8 cellular contexts compared by ENCODE assay signal in the genomic region with DNA sequence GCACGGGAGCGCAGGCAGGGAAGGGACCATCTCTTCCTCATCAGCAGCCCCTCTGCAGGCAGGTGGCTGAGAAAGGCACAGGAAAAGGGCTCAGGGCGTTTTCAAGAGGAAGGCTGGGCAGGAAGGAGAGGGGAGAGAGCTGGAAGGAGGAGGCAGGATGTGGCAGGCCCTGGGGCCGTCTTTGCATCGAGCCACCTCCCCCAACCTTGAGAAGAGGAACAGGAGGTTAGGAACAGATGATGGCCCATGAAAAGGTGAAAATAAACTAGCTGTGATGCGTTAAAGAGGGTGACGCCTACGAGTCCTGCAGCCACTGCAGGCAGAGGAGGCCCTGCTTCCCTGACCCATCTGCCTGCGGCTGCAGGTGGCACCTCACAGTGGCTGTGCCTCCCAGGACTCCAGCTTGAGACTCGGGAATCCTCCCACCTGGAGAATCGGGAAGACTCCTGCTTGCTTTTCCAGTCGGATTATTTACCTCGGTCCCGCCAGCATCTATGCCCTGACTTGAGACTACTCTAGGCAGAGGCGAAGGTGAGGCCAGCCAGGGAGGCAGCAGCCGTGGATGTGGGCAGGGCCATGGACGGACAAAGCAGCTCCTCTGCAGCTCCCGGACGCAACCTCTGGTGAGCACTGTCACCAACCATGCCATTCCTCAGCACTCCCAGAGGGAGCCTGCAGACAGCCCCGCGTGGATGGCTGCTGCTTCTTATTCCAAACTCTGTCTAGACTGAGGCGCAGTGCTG. TPM values are rescaled to one million over a fixed set of nuclear protein-coding genes. Genes with fewer than 3 reads are reported as not detected.
DNase-seq lines count a peak whose midpoint lies in the region; ATAC-seq and TF ChIP-seq lines count a peak whose summit lies in the region.

No MANE protein-coding gene starts in this region.

- no peaks in the 10 kb centered on the region for H3K27me3 Mint-ChIP-seq in activated T-cell treated with anti-CD3 and anti-CD28 coated beads, Interleukin-2, amount 50 U/mL, for 72 hours (ENCODE audit: low read depth)
- H3K27me3 Mint-ChIP-seq in stimulated activated naive CD8-positive, alpha-beta T cell treated with anti-CD3 and anti-CD28 coated beads, Interleukin-15, amount 100 ng/mL, for 72 hours, result no peaks in the 10 kb centered on the region

- peaks cover 1 to 4% of the 10 kb centered on the region in 2 donors for H3K36me3 Mint-ChIP-seq in activated T-cell treated with anti-CD3 and anti-CD28 coated beads, Interleukin-2, amount 50 U/mL, for 72 hours (ENCODE audit: insufficient read depth in 2 of 2)

- H3K4me1 Mint-ChIP-seq in activated T-cell treated with anti-CD3 and anti-CD28 coated beads, Interleukin-2, amount 50 U/mL, for 72 hours (ENCODE audit: low read depth), result peaks cover 10% of the 10 kb centered on the region
- H3K4me1 Mint-ChIP-seq in stimulated activated naive CD8-positive, alpha-beta T cell treated with anti-CD3 and anti-CD28 coated beads, Interleukin-15, amount 100 ng/mL, for 72 hours, result peaks cover 13% of the 10 kb centered on the region

- TF ChIP-seq CTCF in heart right ventricle (IDR thresholded peaks at IDR 0.05), result no peak

- H3K4me3 ChIP-seq in heart right ventricle, result no peak overlapping the region

- peaks cover 0 to 3% (median 0%) of the 10 kb centered on the region in 11 donors for H3K9me3 ChIP-seq in heart right ventricle

- H3K36me3 ChIP-seq in heart right ventricle, result peaks cover 0 to 50% (median 0%) of the 10 kb centered on the region in 9 donors

- no peaks in the 10 kb centered on the region for H3K27me3 ChIP-seq in heart right ventricle

- no peak overlapping the region for H3K27ac ChIP-seq in heart right ventricle

- WGBS in heart right ventricle, 2 donors, result 67 to 70% methylated on average over 22 of the region's 22 CpGs

- H3K9me3 Mint-ChIP-seq in activated T-cell treated with anti-CD3 and anti-CD28 coated beads, Interleukin-2, amount 50 U/mL, for 72 hours, result no peaks in the 10 kb centered on the region
- H3K9me3 Mint-ChIP-seq in stimulated activated naive CD8-positive, alpha-beta T cell treated with anti-CD3 and anti-CD28 coated beads, Interleukin-15, amount 100 ng/mL, for 72 hours, result no peaks in the 10 kb centered on the region

- peak overlapping the region; percentile 74 for H3K27ac Mint-ChIP-seq in activated T-cell treated with anti-CD3 and anti-CD28 coated beads, Interleukin-2, amount 50 U/mL, for 72 hours
- H3K27ac Mint-ChIP-seq in stimulated activated naive CD8-positive, alpha-beta T cell treated with anti-CD3 and anti-CD28 coated beads, Interleukin-15, amount 100 ng/mL, for 72 hours, result peak overlapping the region; percentile 93 to 96

- DNase-seq in cardiac septum (ENCODE audit: low spot score) (peak; percentile 58), heart right ventricle (no peak), NCI-H1694 (lab: John Stamatoyannopoulos, UW) (no peak), kidney glomerular epithelial cell (lab: John Stamatoyannopoulos, UW) (no peak)
- no peak for DNase-seq in activated T-cell treated with anti-CD3 and anti-CD28 coated beads, Interleukin-2, amount 50 U/mL, for 72 hours
- DNase-seq in stimulated activated naive CD8-positive, alpha-beta T cell treated with anti-CD3 and anti-CD28 coated beads, Interleukin-15, amount 100 ng/mL, for 72 hours, result peak in 1 of 2 donors; percentile 20

- ATAC-seq in heart right ventricle, result no peak
- peak; percentile 86 for ATAC-seq in HG03159 (IDR thresholded peaks at IDR 0.05; ENCODE audit: unreplicated experiment)
- ATAC-seq in activated T-cell treated with anti-CD3 and anti-CD28 coated beads, Interleukin-2, amount 50 U/mL, for 72 hours (replicated peaks in 1 of 2), result peak; percentile 49 to 65
- ATAC-seq in stimulated activated naive CD8-positive, alpha-beta T cell treated with anti-CD3 and anti-CD28 coated beads, Interleukin-15, amount 100 ng/mL, for 72 hours, result peak; percentile 80
- no peak for ATAC-seq in GM18870 (IDR thresholded peaks at IDR 0.05; ENCODE audit: unreplicated experiment)

- no peaks in the 10 kb centered on the region for H3K4me1 ChIP-seq in heart right ventricle

- intact Hi-C loops in cardiac septum (cut with DNase I) (no loop called here), heart right ventricle (cut with DNase I) (no loop called here)

- H3K4me3 Mint-ChIP-seq in activated T-cell treated with anti-CD3 and anti-CD28 coated beads, Interleukin-2, amount 50 U/mL, for 72 hours, result peak overlapping the region; percentile 10 to 52
- peak overlapping the region; percentile 41 to 53 for H3K4me3 Mint-ChIP-seq in stimulated activated naive CD8-positive, alpha-beta T cell treated with anti-CD3 and anti-CD28 coated beads, Interleukin-15, amount 100 ng/mL, for 72 hours

RNA-seq across cellular contexts. Expression of a gene that starts 18.2 kb away (rescaled TPM):
- total RNA-seq in cardiac septum, result 27.6 TPM
- total RNA-seq in heart right ventricle, result 10 to 100 TPM; 15.3 to 29.5 (median 22.4) TPM
- polyA plus RNA-seq in heart right ventricle, result 10 to 100 TPM; 27.8 to 45.4 TPM
- 10 to 100 TPM; 77.0 to 82.6 TPM for total RNA-seq in activated T-cell treated with anti-CD3 and anti-CD28 coated beads, Interleukin-2, amount 50 U/mL, for 72 hours

Comparison
In these comparisons a context has a peak if more than half of its experiments do, and no peak if none do; other contexts are left out.
1. ATAC-seq: peak in HG03159 (single experiment), activated T-cell treated with anti-CD3 and anti-CD28 coated beads, Interleukin-2, amount 50 U/mL, for 72 hours (2 of 2) and stimulated activated naive CD8-positive, alpha-beta T cell treated with anti-CD3 and anti-CD28 coated beads, Interleukin-15, amount 100 ng/mL, for 72 hours (single experiment); none in heart right ventricle (0 of 8) and GM18870 (single experiment).